Comparison of ENCODE assay signal across 8 cellular contexts in genomic region chr16:50266337-50267091, GRCh38.
DNase-seq lines count a peak whose midpoint lies in the region; ATAC-seq and TF ChIP-seq lines count a peak whose summit lies in the region.

ADCY7 (plus strand) TSS chr16:50266551; CDS start chr16:50288180, 21,629 bp downstream.

- POLR2A ChIA-PET in HEK293 (lab: Yijun Ruan, JAX), result interaction anchor here (0.6 to 1.4 kb wide), 2 partner anchors 9 to 30 kb away, joined by 3 to 5 read pairs; no protein-coding TSS in a partner anchor

- H3K36me3 ChIP-seq in HEK293 (ENCODE audit: control insufficient read depth in 2 of 2, insufficient read depth in 1 of 2, low read length in 2 of 2), result no peaks in the 10 kb centered on the region
- no peaks in the 10 kb centered on the region for H3K36me3 ChIP-seq in muscle layer of duodenum (ENCODE audit: control insufficient read depth in 1 of 2, insufficient read depth in 2 of 2, low read length in 2 of 2)

- DNase-seq in NB4 (ENCODE audit: low read depth) (peak; percentile 97), middle frontal gyrus (ENCODE audit: extremely low spot score, low spot score) (no peak)
- peak; percentile 76 to 81 for DNase-seq in activated CD4-positive, alpha-beta T cell treated with anti-CD3 and anti-CD28 coated beads, Interleukin-2, amount 50 U/mL, for 4 hours
- DNase-seq in effector CD8-positive, alpha-beta T cell (lab: John Stamatoyannopoulos, UW), result peak; percentile 63
- peak; percentile 70 for DNase-seq in stimulated activated naive B cell treated with anti-CD40 and anti-IgM and Interleukin-4, amounts not matched to agents 10 μg/mL and 1 μg/mL and 100 μg/mL, for 72 hours

- peak within 1 kb of the TSS; percentile 89 to 91 for H3K4me3 Mint-ChIP-seq in stimulated activated naive B cell treated with anti-CD40 and anti-IgM and Interleukin-4, amounts not matched to agents 10 μg/mL and 1 μg/mL and 100 μg/mL, for 72 hours

- H3K4me3 ChIP-seq in HEK293 (ENCODE audit: low read depth, low read length), result peak within 1 kb of the TSS; percentile 10
- H3K4me3 ChIP-seq in NB4 (ENCODE audit: low read depth, low read length), result peak within 1 kb of the TSS; percentile 66
- peak within 1 kb of the TSS; percentile 44 to 50 for H3K4me3 ChIP-seq in muscle layer of duodenum (ENCODE audit: low read depth in 1 of 2, low read length in 2 of 2)

- H3K9me3 Mint-ChIP-seq in stimulated activated naive B cell treated with anti-CD40 and anti-IgM and Interleukin-4, amounts not matched to agents 10 μg/mL and 1 μg/mL and 100 μg/mL, for 72 hours, result no peaks in the 10 kb centered on the region

- peaks cover 44 to 84% of the 10 kb centered on the region in 2 donors for H3K4me1 Mint-ChIP-seq in stimulated activated naive B cell treated with anti-CD40 and anti-IgM and Interleukin-4, amounts not matched to agents 10 μg/mL and 1 μg/mL and 100 μg/mL, for 72 hours

- no peaks in the 10 kb centered on the region for H3K27me3 ChIP-seq in muscle layer of duodenum (ENCODE audit: low read depth, low read length)

- 0 out of 2 replicates have a peak, but pooled peaks cover 3% of the 10 kb centered on the region for H3K4me1 ChIP-seq in HEK293 (ENCODE audit: control insufficient read depth, insufficient read depth, low read length)
- peaks cover 0 to 16% of the 10 kb centered on the region in 2 donors for H3K4me1 ChIP-seq in muscle layer of duodenum (ENCODE audit: control insufficient read depth in 1 of 2, insufficient read depth in 2 of 2, low read length in 2 of 2)

- peaks cover 0 to 9% of the 10 kb centered on the region in 2 donors for H3K27me3 Mint-ChIP-seq in stimulated activated naive B cell treated with anti-CD40 and anti-IgM and Interleukin-4, amounts not matched to agents 10 μg/mL and 1 μg/mL and 100 μg/mL, for 72 hours

- H3K27ac Mint-ChIP-seq in stimulated activated naive B cell treated with anti-CD40 and anti-IgM and Interleukin-4, amounts not matched to agents 10 μg/mL and 1 μg/mL and 100 μg/mL, for 72 hours, result peak within 1 kb of the TSS; percentile 97

- H3K36me3 Mint-ChIP-seq in stimulated activated naive B cell treated with anti-CD40 and anti-IgM and Interleukin-4, amounts not matched to agents 10 μg/mL and 1 μg/mL and 100 μg/mL, for 72 hours, result peaks cover 0 to 3% of the 10 kb centered on the region in 2 donors

- ATAC-seq in stimulated activated naive B cell treated with anti-CD40 and anti-IgM and Interleukin-4, amounts not matched to agents 10 μg/mL and 1 μg/mL and 100 μg/mL, for 72 hours (replicated peaks), result peak; percentile 93 to 95

- CTCF ChIA-PET in HEK293 (lab: Yijun Ruan, JAX), result interaction anchor here (1.1 kb wide), 2 partner anchors 12 to 55 kb away, joined by 3 read pairs; no protein-coding TSS in a partner anchor

- TF ChIP-seq POLR2A in GM10847 (IDR thresholded peaks at IDR 0.05; ENCODE audit: extremely low read depth, insufficient read length), result peak; percentile 63
- TF ChIP-seq POLR2A in NB4 (IDR thresholded peaks at IDR 0.05; ENCODE audit: extremely low read depth, insufficient read length), result peak; percentile 29

- TF ChIP-seq CTCF in HEK293 (tag by site-specific recombination; IDR thresholded peaks at IDR 0.05), result no peak
- no peak for TF ChIP-seq CTCF in NB4 (IDR thresholded peaks at IDR 0.05; ENCODE audit: low read depth, low read length)

- no peak within 1 kb of the TSS; the same call in 1 of the 2 replicates for H3K27ac ChIP-seq in HEK293 (ENCODE audit: extremely low read depth, low read depth, low read length)
- H3K27ac ChIP-seq in muscle layer of duodenum (ENCODE audit: low read length), result peak within 1 kb of the TSS; percentile 23

- H3K9me3 ChIP-seq in HEK293 (ENCODE audit: control insufficient read depth, insufficient read depth, low read depth, low read length) (no peaks in the 10 kb centered on the region), muscle layer of duodenum (ENCODE audit: control insufficient read depth in 1 of 2, low read length in 2 of 2) (no peaks in the 10 kb centered on the region)

TF ChIP-seq in HEK293, 187 proteins besides CTCF, POLR2A, EP300 and RAD21:
- TF ChIP-seq ZNF394 (tag by site-specific recombination; IDR thresholded peaks at IDR 0.05; ENCODE audit: borderline replicate concordance) (no peak), ZBTB20 (tag by site-specific recombination; IDR thresholded peaks at IDR 0.05) (no peak), ZFP69B (tag by site-specific recombination; IDR thresholded peaks at IDR 0.05) (0 out of 2 replicates have a peak, but pooled peaks have one; percentile 56), KLF1 (tag by site-specific recombination; IDR thresholded peaks at IDR 0.05) (no peak), ZNF362 (tag by site-specific recombination; IDR thresholded peaks at IDR 0.05) (no peak), ZSCAN4 (tag by site-specific recombination; IDR thresholded peaks at IDR 0.05) (no peak), PATZ1 (tag by site-specific recombination; IDR thresholded peaks at IDR 0.05) (peak; percentile 37; the same call in 1 of the 2 replicates), ZNF169 (tag by site-specific recombination; IDR thresholded peaks at IDR 0.05) (no peak), BCL11A (tag by site-specific recombination; IDR thresholded peaks at IDR 0.05; ENCODE audit: low read depth) (no peak), ZNF670 (tag by site-specific recombination; IDR thresholded peaks at IDR 0.05; ENCODE audit: low read depth) (no peak), OSR2 (tag by site-specific recombination; IDR thresholded peaks at IDR 0.05) (peak; percentile 35; the same call in 1 of the 2 replicates), ZNF10 (tag by site-specific recombination; IDR thresholded peaks at IDR 0.05) (peak; percentile 49; the same call in 1 of the 2 replicates), ZBTB1 (tag by site-specific recombination; IDR thresholded peaks at IDR 0.05) (no peak), ZNF426 (tag by site-specific recombination; IDR thresholded peaks at IDR 0.05) (no peak), ZNF561 (tag by site-specific recombination; IDR thresholded peaks at IDR 0.05; ENCODE audit: borderline replicate concordance) (no peak), EGR2 (tag by site-specific recombination; IDR thresholded peaks at IDR 0.05; ENCODE audit: low read depth) (peak; percentile 27; the same call in 1 of the 2 replicates), ZNF449 (tag by site-specific recombination; IDR thresholded peaks at IDR 0.05) (no peak), ZNF677 (tag by site-specific recombination; IDR thresholded peaks at IDR 0.05) (no peak)
TF ChIP-seq in HEK293: peak in this region for 5.

Comparison
In these comparisons a context has a peak if more than half of its experiments do, and no peak if none do; other contexts are left out.
1. H3K4me3 ChIP-seq: peak in every context shown above with its lines; median percentile 66 in NB4; 47 in muscle layer of duodenum; 10 in HEK293.